9 cellular contexts compared by ENCODE assay signal in genomic region chr3:47266709-47267489, GRCh38. TPM values are rescaled to one million over a fixed set of nuclear protein-coding genes. Genes with fewer than 3 reads are reported as not detected.
A peak's percentile ranks its signal among the peaks of the same experiment; 100 is the strongest.
DNase-seq lines count a peak whose midpoint lies in the region; ATAC-seq and TF ChIP-seq lines count a peak whose summit lies in the region.
"Had no signal": no experiment of that assay in that cellular context is flagged by ENCODE, and none has a peak within 500 bp of the region (broad histone marks: within the 10 kb centered on the region; RNA-seq: fewer than 3 reads in every experiment).

No MANE protein-coding gene starts in this region.

- H3K9me3 ChIP-seq in tibial nerve: no peaks in the 10 kb centered on the region

- H3K4me3 ChIP-seq in tibial nerve: no peak overlapping the region

- CTCF ChIA-PET in T-cell (lab: Charles Lee): no interaction called here

- H3K27me3 ChIP-seq in tibial nerve: no peaks in the 10 kb centered on the region

- no peaks in the 10 kb centered on the region for H3K27me3 Mint-ChIP-seq in T-cell
- no peaks in the 10 kb centered on the region for H3K27me3 Mint-ChIP-seq in naive thymus-derived CD8-positive, alpha-beta T cell
- H3K27me3 Mint-ChIP-seq: natural killer cell treated with Interleukin-12 subunit alpha and Interleukin-12 subunit beta and Interleukin-15 and Interleukin-18, amount 100 ng/mL, for 72 hours had no signal

- peak; percentile 54 for DNase-seq in ELF-1 (ENCODE audit: low read depth, low spot score)
- peak in 19 of 34 experiments; percentile 5 to 48 (median 13) for DNase-seq in T-cell
- peak; percentile 68 to 90 for DNase-seq in dermis microvascular lymphatic vessel endothelial cell (ENCODE audit: low read depth in 2 of 2)
- DNase-seq in naive thymus-derived CD8-positive, alpha-beta T cell: peak in 1 of 10 donors; percentile 42
- DNase-seq in tibial nerve (ENCODE audit: low spot score in 2 of 2): peak; percentile 69 to 87
- DNase-seq in NCI-H1105 (lab: John Stamatoyannopoulos, UW): no peak

- TF ChIP-seq EP300 in tibial nerve (IDR thresholded peaks at IDR 0.05): peak in 1 of 2 donors; percentile 13

- peaks cover 0 to 8% (median 6%) of the 10 kb centered on the region in 3 donors for H3K4me1 Mint-ChIP-seq in T-cell
- H3K4me1 Mint-ChIP-seq in naive thymus-derived CD8-positive, alpha-beta T cell: peaks cover 3 to 9% (median 6%) of the 10 kb centered on the region in 4 donors

- TF ChIP-seq CTCF in tibial nerve (IDR thresholded peaks at IDR 0.05): no peak

- H3K27ac ChIP-seq in tibial nerve: no peak overlapping the region

- no peak overlapping the region for H3K4me3 Mint-ChIP-seq in T-cell
- no peak overlapping the region for H3K4me3 Mint-ChIP-seq in naive thymus-derived CD8-positive, alpha-beta T cell
- H3K4me3 Mint-ChIP-seq: natural killer cell treated with Interleukin-12 subunit alpha and Interleukin-12 subunit beta and Interleukin-15 and Interleukin-18, amount 100 ng/mL, for 72 hours had no signal

- H3K36me3 ChIP-seq in tibial nerve: peaks cover 0 to 9% (median 0%) of the 10 kb centered on the region in 3 donors

- 57 to 60% methylated on average over 11 of the region's 11 CpGs for WGBS in tibial nerve, 2 donors

- no peaks in the 10 kb centered on the region for H3K9me3 Mint-ChIP-seq in T-cell
- no peaks in the 10 kb centered on the region for H3K9me3 Mint-ChIP-seq in naive thymus-derived CD8-positive, alpha-beta T cell
- H3K9me3 Mint-ChIP-seq: natural killer cell treated with Interleukin-12 subunit alpha and Interleukin-12 subunit beta and Interleukin-15 and Interleukin-18, amount 100 ng/mL, for 72 hours had no signal

- H3K4me1 ChIP-seq in tibial nerve: peaks cover 0 to 10% (median 0%) of the 10 kb centered on the region in 4 donors

- no peak for TF ChIP-seq POLR2A in tibial nerve (IDR thresholded peaks at IDR 0.05)

- H3K36me3 Mint-ChIP-seq in T-cell: no peaks in the 10 kb centered on the region
- no peaks in the 10 kb centered on the region for H3K36me3 Mint-ChIP-seq in naive thymus-derived CD8-positive, alpha-beta T cell
- H3K36me3 Mint-ChIP-seq: natural killer cell treated with Interleukin-12 subunit alpha and Interleukin-12 subunit beta and Interleukin-15 and Interleukin-18, amount 100 ng/mL, for 72 hours had no signal

- H3K27ac Mint-ChIP-seq in T-cell: no peak overlapping the region
- peak overlapping the region in 4 of 10 donors; percentile 11 to 29 (median 18) for H3K27ac Mint-ChIP-seq in naive thymus-derived CD8-positive, alpha-beta T cell
- H3K27ac Mint-ChIP-seq: natural killer cell treated with Interleukin-12 subunit alpha and Interleukin-12 subunit beta and Interleukin-15 and Interleukin-18, amount 100 ng/mL, for 72 hours had no signal

- ATAC-seq in HG03432 (IDR thresholded peaks at IDR 0.05; ENCODE audit: unreplicated experiment): peak; percentile 71
- peak; percentile 29 to 69 (median 59) for ATAC-seq in T-cell (replicated peaks in 1 of 4)
- ATAC-seq in naive thymus-derived CD8-positive, alpha-beta T cell: peak; percentile 38 to 75
- ATAC-seq in GM19467 (IDR thresholded peaks at IDR 0.05; ENCODE audit: unreplicated experiment): no peak

- POLR2A ChIA-PET in T-cell (lab: Charles Lee): no interaction called here
- POLR2A ChIA-PET in naive thymus-derived CD8-positive, alpha-beta T cell (lab: Charles Lee): interaction anchor here (0.6 kb wide), 1 partner anchor 124 kb away, joined by 3 read pairs; no protein-coding TSS in a partner anchor

RNA-seq across cellular contexts. Expression of gene KIF9, which starts 15.7 kb away (rescaled TPM):
- total RNA-seq in T-cell (10 to 100 TPM in 2 of 5 donors, 1 to 10 TPM in 3; 2.6 to 15.2 (median 2.9) TPM), dermis microvascular lymphatic vessel endothelial cell (6.3 and 6.8 TPM in 2 replicates), tibial nerve (10 to 100 TPM in 1 of 4 donors, 1 to 10 TPM in 2, under 1 TPM in 1; 0.59 to 20.3 (median 5.2) TPM)
- 1 to 10 TPM; 2.5 to 2.9 TPM for total RNA-seq in naive thymus-derived CD8-positive, alpha-beta T cell
- 10 to 100 TPM in 1 of 3 donors, 1 to 10 TPM in 2; 3.7 to 10.2 (median 5.4) TPM for polyA plus RNA-seq in naive thymus-derived CD8-positive, alpha-beta T cell

RNA-seq across cellular contexts. Expression of gene KLHL18, which starts 15.8 kb away (rescaled TPM):
- total RNA-seq in T-cell (10 to 100 TPM; 20.2 to 41.3 (median 25.7) TPM), dermis microvascular lymphatic vessel endothelial cell (20.3 and 23.1 TPM in 2 replicates), tibial nerve (10 to 100 TPM in 3 of 4 donors, 1 to 10 TPM in 1; 8.2 to 17.7 (median 13.7) TPM)
- 10 to 100 TPM; 20.8 to 21.9 TPM for total RNA-seq in naive thymus-derived CD8-positive, alpha-beta T cell
- 10 to 100 TPM; 13.4 to 18.2 (median 16.4) TPM for polyA plus RNA-seq in naive thymus-derived CD8-positive, alpha-beta T cell
